16 cellular contexts compared by ENCODE assay signal in the genomic region with DNA sequence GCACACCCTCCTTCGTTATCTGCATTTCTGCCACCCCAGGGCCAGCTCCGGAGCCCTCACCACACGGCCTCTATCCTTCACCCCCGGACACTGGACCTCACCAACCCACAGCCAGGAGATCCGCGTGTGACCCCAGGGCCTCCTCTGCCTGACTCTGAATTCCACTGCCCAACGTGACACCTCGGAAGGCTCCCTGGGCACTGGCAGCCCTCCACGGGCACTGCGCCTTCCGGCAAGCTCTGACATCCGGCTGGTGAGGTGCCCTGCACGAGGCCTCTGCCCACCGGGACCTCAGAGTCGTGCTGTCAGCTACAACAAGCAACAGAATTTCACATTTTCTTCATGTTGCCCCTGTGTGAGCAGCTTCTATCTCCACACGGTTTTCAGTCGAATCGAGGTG.
DNase-seq lines count a peak whose midpoint lies in the region; ATAC-seq and TF ChIP-seq lines count a peak whose summit lies in the region.
"Had no signal": no experiment of that assay in that cellular context is flagged by ENCODE, and none has a peak within 500 bp of the region (broad histone marks: within the 10 kb centered on the region; RNA-seq: fewer than 3 reads in every experiment).

No MANE protein-coding gene starts in this region.

- no peaks in the 10 kb centered on the region for H3K9me3 Mint-ChIP-seq in WTC11
- H3K9me3 Mint-ChIP-seq: CD8-positive, alpha-beta memory T cell had no signal

- no peaks in the 10 kb centered on the region for H3K27me3 ChIP-seq in right cardiac atrium (ENCODE audit: control insufficient read depth, insufficient read depth)
- H3K27me3 ChIP-seq in mucosa of rectum (ENCODE audit: control insufficient read depth in 2 of 2, insufficient read depth in 2 of 2, low read length in 2 of 2): no peaks in the 10 kb centered on the region
- H3K27me3 ChIP-seq in esophagus squamous epithelium: no peaks in the 10 kb centered on the region
- H3K27me3 ChIP-seq: MG63, Peyer's patch had no signal

- H3K9ac ChIP-seq in mucosa of rectum (ENCODE audit: low read depth in 1 of 2, low read length in 2 of 2): peak overlapping the region in 1 of 2 donors; percentile 41
- H3K9ac ChIP-seq: KMS-11 had no signal

- H3K27ac ChIP-seq in right cardiac atrium (ENCODE audit: low read length) (no peak overlapping the region), mucosa of rectum (ENCODE audit: low read depth in 2 of 2, low read length in 2 of 2) (peak overlapping the region; percentile 58 to 77), esophagus squamous epithelium (no peak overlapping the region)
- H3K27ac ChIP-seq: KMS-11, Peyer's patch had no signal

- no peaks in the 10 kb centered on the region for H3K4me1 Mint-ChIP-seq in WTC11

- CTCF ChIA-PET in WTC11 (lab: Charles Lee): no interaction called here

- DNase-seq in right cardiac atrium (peak in 2 of 3 donors; percentile 72 to 77), Right ventricle myocardium superior (no peak), WTC11 (ENCODE audit: low spot score) (no peak), epidermal melanocyte (ENCODE audit: insufficient read length, low spot score) (no peak), esophagus squamous epithelium (lab: John Stamatoyannopoulos, UW) (no peak)
- DNase-seq: AML-193; CD8-positive, alpha-beta memory T cell; NCI-H1105 treated with DMSO at 0.1 percent for 48 hours; NCI-H187 treated with DMSO at 0.1 percent for 48 hours; NCI-H2171; NCI-H82 had no signal

- no peaks in the 10 kb centered on the region for H3K27me3 Mint-ChIP-seq in WTC11 (ENCODE audit: low read depth)
- H3K27me3 Mint-ChIP-seq: CD8-positive, alpha-beta memory T cell had no signal

- 81% methylated on average over 18 of the region's 18 CpGs for WGBS in right cardiac atrium
- WGBS in esophagus squamous epithelium, 2 donors: 86 to 91% methylated on average over 4 to 10 of the region's 18 CpGs

- H3K36me3 ChIP-seq in mucosa of rectum (ENCODE audit: control insufficient read depth in 2 of 2, insufficient read depth in 2 of 2, low read length in 2 of 2) (peaks cover 5 to 9% of the 10 kb centered on the region in 2 donors), esophagus squamous epithelium (peaks cover 0 to 19% (median 0%) of the 10 kb centered on the region in 3 donors)
- H3K36me3 ChIP-seq: MG63 had no signal

- H3K27ac Mint-ChIP-seq in WTC11: peak overlapping the region; percentile 15; the same call in 1 of the 2 replicates

- H3K4me1 ChIP-seq in right cardiac atrium (ENCODE audit: control insufficient read depth, insufficient read depth, low read length) (no peaks in the 10 kb centered on the region), mucosa of rectum (ENCODE audit: control insufficient read depth in 2 of 2, insufficient read depth in 2 of 2, low read length in 2 of 2) (peaks cover 19 to 26% of the 10 kb centered on the region in 2 donors), esophagus squamous epithelium (peaks cover 0 to 48% (median 11%) of the 10 kb centered on the region in 3 donors)

- no peak overlapping the region for H3K4me3 ChIP-seq in right cardiac atrium (ENCODE audit: low read length)
- H3K4me3 ChIP-seq in mucosa of rectum (ENCODE audit: low read length in 2 of 2): no peak overlapping the region
- no peak overlapping the region for H3K4me3 ChIP-seq in esophagus squamous epithelium
- H3K4me3 ChIP-seq: MG63, Peyer's patch had no signal

- POLR2A ChIA-PET in WTC11 (lab: Charles Lee): no interaction called here

- TF ChIP-seq POLR2A in esophagus squamous epithelium (IDR thresholded peaks at IDR 0.05): no peak

- TF ChIP-seq CTCF in WTC11 (IDR thresholded peaks at IDR 0.05): no peak
- TF ChIP-seq CTCF in esophagus squamous epithelium (IDR thresholded peaks at IDR 0.05): no peak

- no peaks in the 10 kb centered on the region for H3K9me3 ChIP-seq in right cardiac atrium (ENCODE audit: control insufficient read depth, low read length)
- H3K9me3 ChIP-seq in mucosa of rectum (ENCODE audit: control insufficient read depth in 2 of 2, low read length in 2 of 2): no peaks in the 10 kb centered on the region
- H3K9me3 ChIP-seq in esophagus squamous epithelium: no peaks in the 10 kb centered on the region
- H3K9me3 ChIP-seq: MG63, Peyer's patch had no signal

- intact Hi-C loops in right cardiac atrium (cut with DNase I): loop anchor here in 2 of 4 donors (10.0 kb wide), 2 partner anchors 57 to 77 kb away; no protein-coding TSS in a partner anchor
- intact Hi-C loops in Right ventricle myocardium superior (cut with DNase I): no loop called here
- intact Hi-C loops in esophagus squamous epithelium (cut with DNase I): loop anchor here (10.0 kb wide), 1 partner anchor 77 kb away; no protein-coding TSS in a partner anchor

- ATAC-seq in right cardiac atrium (peak; percentile 10 to 25), Right ventricle myocardium superior (ENCODE audit: poor library complexity) (no peak), WTC11 (no peak), HG03354 (IDR thresholded peaks at IDR 0.05; ENCODE audit: poor library complexity, severe bottlenecking, unreplicated experiment) (no peak)

- H3K4me3 Mint-ChIP-seq in WTC11: no peak overlapping the region

- no peaks in the 10 kb centered on the region for H3K36me3 Mint-ChIP-seq in WTC11

TF ChIP-seq in WTC11, 78 proteins besides CTCF, POLR2A, EP300 and RAD21:
- no peak for TF ChIP-seq SMAD4 (CRISPR knock-in tag; IDR thresholded peaks at IDR 0.05)
- TF ChIP-seq, protein P1, sequence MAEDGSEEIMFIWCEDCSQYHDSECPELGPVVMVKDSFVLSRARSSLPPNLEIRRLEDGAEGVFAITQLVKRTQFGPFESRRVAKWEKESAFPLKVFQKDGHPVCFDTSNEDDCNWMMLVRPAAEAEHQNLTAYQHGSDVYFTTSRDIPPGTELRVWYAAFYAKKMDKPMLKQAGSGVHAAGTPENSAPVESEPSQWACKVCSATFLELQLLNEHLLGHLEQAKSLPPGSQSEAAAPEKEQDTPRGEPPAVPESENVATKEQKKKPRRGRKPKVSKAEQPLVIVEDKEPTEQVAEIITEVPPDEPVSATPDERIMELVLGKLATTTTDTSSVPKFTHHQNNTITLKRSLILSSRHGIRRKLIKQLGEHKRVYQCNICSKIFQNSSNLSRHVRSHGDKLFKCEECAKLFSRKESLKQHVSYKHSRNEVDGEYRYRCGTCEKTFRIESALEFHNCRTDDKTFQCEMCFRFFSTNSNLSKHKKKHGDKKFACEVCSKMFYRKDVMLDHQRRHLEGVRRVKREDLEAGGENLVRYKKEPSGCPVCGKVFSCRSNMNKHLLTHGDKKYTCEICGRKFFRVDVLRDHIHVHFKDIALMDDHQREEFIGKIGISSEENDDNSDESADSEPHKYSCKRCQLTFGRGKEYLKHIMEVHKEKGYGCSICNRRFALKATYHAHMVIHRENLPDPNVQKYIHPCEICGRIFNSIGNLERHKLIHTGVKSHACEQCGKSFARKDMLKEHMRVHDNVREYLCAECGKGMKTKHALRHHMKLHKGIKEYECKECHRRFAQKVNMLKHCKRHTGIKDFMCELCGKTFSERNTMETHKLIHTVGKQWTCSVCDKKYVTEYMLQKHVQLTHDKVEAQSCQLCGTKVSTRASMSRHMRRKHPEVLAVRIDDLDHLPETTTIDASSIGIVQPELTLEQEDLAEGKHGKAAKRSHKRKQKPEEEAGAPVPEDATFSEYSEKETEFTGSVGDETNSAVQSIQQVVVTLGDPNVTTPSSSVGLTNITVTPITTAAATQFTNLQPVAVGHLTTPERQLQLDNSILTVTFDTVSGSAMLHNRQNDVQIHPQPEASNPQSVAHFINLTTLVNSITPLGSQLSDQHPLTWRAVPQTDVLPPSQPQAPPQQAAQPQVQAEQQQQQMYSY (CRISPR knock-in tag; IDR thresholded peaks at IDR 0.05): no peak
- no peak for TF ChIP-seq GRHL2 (CRISPR knock-in tag; IDR thresholded peaks at IDR 0.05; ENCODE audit: insufficient replicate concordance, severe bottlenecking)
- no peak for TF ChIP-seq HMGA2 (CRISPR knock-in tag; IDR thresholded peaks at IDR 0.05)
- TF ChIP-seq USF1 (CRISPR knock-in tag; IDR thresholded peaks at IDR 0.05): no peak
- no peak for TF ChIP-seq ZNF671 (CRISPR knock-in tag; IDR thresholded peaks at IDR 0.05)
- no peak for TF ChIP-seq CBFB (CRISPR knock-in tag; IDR thresholded peaks at IDR 0.05; ENCODE audit: low read depth)
- no peak for TF ChIP-seq RELA (CRISPR knock-in tag; IDR thresholded peaks at IDR 0.05; ENCODE audit: borderline replicate concordance)
- TF ChIP-seq NFE2L1 (CRISPR knock-in tag; IDR thresholded peaks at IDR 0.05): no peak
TF ChIP-seq in WTC11: peak in this region for 0.

Comparison
In these comparisons a context has a peak if more than half of its experiments do, and no peak if none do; other contexts are left out.
1. ATAC-seq: peak in right cardiac atrium (2 of 2); none in Right ventricle myocardium superior (single experiment), WTC11 (single experiment) and HG03354 (single experiment).
2. DNase-seq: peak in right cardiac atrium (2 of 3); none in Right ventricle myocardium superior (single experiment), WTC11 (single experiment), epidermal melanocyte (single experiment) and esophagus squamous epithelium (single experiment).
3. H3K27ac ChIP-seq: peak in mucosa of rectum (2 of 2); none in right cardiac atrium (single experiment) and esophagus squamous epithelium (0 of 4).